17 cellular contexts compared by ENCODE assay signal in genomic region chr3:141280086-141280485, GRCh38. TPM values are rescaled to one million over a fixed set of nuclear protein-coding genes. Genes with fewer than 3 reads are reported as not detected.
DNase-seq lines count a peak whose midpoint lies in the region; ATAC-seq and TF ChIP-seq lines count a peak whose summit lies in the region.
"Had no signal": no experiment of that assay in that cellular context is flagged by ENCODE, and none has a peak within 500 bp of the region (broad histone marks: within the 10 kb centered on the region; RNA-seq: fewer than 3 reads in every experiment).

No MANE protein-coding gene starts in this region.

- H3K36me3 ChIP-seq in spleen = peaks cover 0 to 52% (median 3%) of the 10 kb centered on the region in 6 donors

- DNase-seq in AG20443 (ENCODE audit: low spot score) = peak; percentile 91
- peak; percentile 59 for DNase-seq in LHCN-M2 (ENCODE audit: low read depth)
- DNase-seq in epidermal melanocyte (ENCODE audit: insufficient read length, low spot score) = peak; percentile 43
- DNase-seq in omental fat pad (ENCODE audit: low spot score) = no peak
- no peak for DNase-seq in Kasumi-1 (lab: John Stamatoyannopoulos, UW)
- no peak for DNase-seq in spleen
- DNase-seq in NCI-H2029 (lab: John Stamatoyannopoulos, UW) = no peak
- DNase-seq: activated CD4-positive, alpha-beta T cell treated with anti-CD3 and anti-CD28 coated beads, Interleukin-2, amount 50 U/mL, for 48 hours; activated naive CD4-positive, alpha-beta T cell treated with anti-CD3 and anti-CD28 coated beads for 36 hours; DND-41; KG1; NCI-H82; stimulated activated CD4-positive, alpha-beta T cell treated with anti-CD3 and anti-CD28 coated beads, Interleukin-4, amount 100 ng/mL, for 24 hours had no signal

- H3K27ac ChIP-seq in spleen = no peak overlapping the region
- H3K27ac ChIP-seq: C4-2B, RWPE1 had no signal

- peaks cover 8 to 27% (median 11%) of the 10 kb centered on the region in 6 donors for H3K4me1 ChIP-seq in spleen

- no peaks in the 10 kb centered on the region for H3K27me3 ChIP-seq in spleen (replicated peaks in 1 of 7)

- ATAC-seq in omental fat pad (ENCODE audit: low FRiP score) (peak; percentile 63), GM18511 (IDR thresholded peaks at IDR 0.05; ENCODE audit: unreplicated experiment) (no peak)
- ATAC-seq: stimulated activated memory B cell treated with anti-CD40 and anti-IgM and Interleukin-4, amounts not matched to agents 10 μg/mL and 1 μg/mL and 100 μg/mL, for 72 hours had no signal

- H3K4me3 ChIP-seq in spleen = no peak overlapping the region

- intact Hi-C loops in spleen (cut with DNase I; ENCODE audit: low total_unique reads) = no loop called here

- TF ChIP-seq CTCF in omental fat pad (IDR thresholded peaks at IDR 0.05) = no peak
- TF ChIP-seq CTCF in spleen (IDR thresholded peaks at IDR 0.05 in 8 of 11, conservative IDR thresholded peaks at IDR 0.05 in 3 of 11) = no peak

- 78 to 88% (median 82%) methylated on average over 5 of the region's 5 CpGs for WGBS in spleen, 5 donors

- no peak for TF ChIP-seq POLR2A in spleen (IDR thresholded peaks at IDR 0.05)

- H3K9me3 ChIP-seq in spleen = no peaks in the 10 kb centered on the region

RNA-seq across cellular contexts. Expression of gene PXYLP1, which starts 48.5 kb away (rescaled TPM):
- total RNA-seq in LHCN-M2 (2014; rRNA removed) (2.5 and 3.7 TPM in 2 replicates), omental fat pad (10 to 100 TPM in 2 of 4 donors, 1 to 10 TPM in 2; 5.5 to 16.2 (median 9.8) TPM), spleen (10 to 100 TPM in 3 of 7 donors, 1 to 10 TPM in 4; 6.4 to 15.6 (median 9.5) TPM)
- polyA plus RNA-seq in LHCN-M2 (2012) = 3.6 TPM
- polyA plus RNA-seq in spleen = 1 to 10 TPM; 2.9 to 4.1 (median 3.0) TPM

Comparison
In these comparisons a context has a peak if more than half of its experiments do, and no peak if none do; other contexts are left out.
1. DNase-seq: peak in AG20443 (single experiment), LHCN-M2 (single experiment) and epidermal melanocyte (single experiment); none in omental fat pad (single experiment), Kasumi-1 (0 of 2), spleen (single experiment) and NCI-H2029 (single experiment).